ENCODE assay signal across 1 cellular context in genomic region chr15:90054618-90055097, GRCh38.
TF ChIP-seq lines count a peak whose summit lies in the region.

No MANE protein-coding gene starts in this region.

TF ChIP-seq in HepG2, 621 proteins besides CTCF, POLR2A, EP300 and RAD21 (continued from another document and continues in another):
- TF ChIP-seq NFAT5 (CRISPR knock-in tag; IDR thresholded peaks at IDR 0.05): no peak
- TF ChIP-seq ZNF652 (CRISPR knock-in tag; IDR thresholded peaks at IDR 0.05; ENCODE audit: borderline replicate concordance, low read depth): no peak
- TF ChIP-seq ZNF20 (CRISPR knock-in tag; IDR thresholded peaks at IDR 0.05): no peak
- no peak for TF ChIP-seq ISX (CRISPR knock-in tag; conservative IDR thresholded peaks at IDR 0.05)
- no peak for TF ChIP-seq TEAD3 (CRISPR knock-in tag; optimal IDR thresholded peaks at IDR 0.05; ENCODE audit: borderline replicate concordance)
- no peak for TF ChIP-seq MLLT10 (CRISPR knock-in tag; IDR thresholded peaks at IDR 0.05)
- TF ChIP-seq GPN1 (CRISPR knock-in tag; IDR thresholded peaks at IDR 0.05; ENCODE audit: borderline replicate concordance): no peak
- TF ChIP-seq FOXJ3 (CRISPR knock-in tag; IDR thresholded peaks at IDR 0.05; ENCODE audit: borderline replicate concordance): peak; percentile 62; the same call in 1 of the 2 replicates
- TF ChIP-seq ZNF160 (CRISPR knock-in tag; IDR thresholded peaks at IDR 0.05): no peak
- no peak for TF ChIP-seq MBNL3 (CRISPR knock-in tag; conservative IDR thresholded peaks at IDR 0.05)
- no peak; the same call in 1 of the 2 replicates for TF ChIP-seq CHD4 (IDR thresholded peaks at IDR 0.05; ENCODE audit: borderline replicate concordance, low read length)
- no peak for TF ChIP-seq JARID2 (CRISPR knock-in tag; IDR thresholded peaks at IDR 0.05; ENCODE audit: insufficient replicate concordance)
- TF ChIP-seq ZEB1 (IDR thresholded peaks at IDR 0.05; ENCODE audit: insufficient replicate concordance, low read depth): no peak
- no peak for TF ChIP-seq WIZ (CRISPR knock-in tag; IDR thresholded peaks at IDR 0.05)
- TF ChIP-seq HMGXB4 (CRISPR knock-in tag; IDR thresholded peaks at IDR 0.05; ENCODE audit: borderline replicate concordance in 1 of 2, low read depth in 1 of 2): peak in 1 of 2 experiments; percentile 34; a peak in 1 of 4 replicates
- no peak for TF ChIP-seq ZSCAN30 (CRISPR knock-in tag; IDR thresholded peaks at IDR 0.05)
- peak; percentile 26; the same call in 1 of the 2 replicates for TF ChIP-seq UBTF (CRISPR knock-in tag; IDR thresholded peaks at IDR 0.05)
- TF ChIP-seq ZNF674 (CRISPR knock-in tag; IDR thresholded peaks at IDR 0.05; ENCODE audit: low read depth): no peak
- TF ChIP-seq ARID3A (IDR thresholded peaks at IDR 0.05; ENCODE audit: low read depth, low read length): 0 out of 2 replicates have a peak, but pooled peaks have one; percentile 32
- no peak for TF ChIP-seq SMYD3 (CRISPR knock-in tag; IDR thresholded peaks at IDR 0.05)
- TF ChIP-seq ZNF138 (CRISPR knock-in tag; IDR thresholded peaks at IDR 0.05; ENCODE audit: low read depth): no peak
- TF ChIP-seq RARG (CRISPR knock-in tag; IDR thresholded peaks at IDR 0.05; ENCODE audit: low read depth): no peak
- TF ChIP-seq BRF2 (CRISPR knock-in tag; IDR thresholded peaks at IDR 0.05): no peak
- TF ChIP-seq TFAP4 (IDR thresholded peaks at IDR 0.05; ENCODE audit: borderline replicate concordance, low read depth): no peak
- no peak for TF ChIP-seq MLXIP (CRISPR knock-in tag; IDR thresholded peaks at IDR 0.05; ENCODE audit: borderline replicate concordance)
- no peak for TF ChIP-seq ZNF251 (CRISPR knock-in tag; IDR thresholded peaks at IDR 0.05)
- TF ChIP-seq ZMYM3 (CRISPR knock-in tag; IDR thresholded peaks at IDR 0.05): 0 out of 2 replicates have a peak, but pooled peaks have one; percentile 49
- TF ChIP-seq REXO4 (CRISPR knock-in tag; IDR thresholded peaks at IDR 0.05; ENCODE audit: borderline replicate concordance): no peak
- TF ChIP-seq ZSCAN29 (CRISPR knock-in tag; conservative IDR thresholded peaks at IDR 0.05): no peak
- no peak for TF ChIP-seq NR3C1 (CRISPR knock-in tag; IDR thresholded peaks at IDR 0.05)
- TF ChIP-seq NONO (IDR thresholded peaks at IDR 0.05): no peak
- no peak; the same call in 1 of the 2 replicates for TF ChIP-seq NONO (CRISPR knock-in tag; conservative IDR thresholded peaks at IDR 0.05)
- TF ChIP-seq TBP (CRISPR knock-in tag; IDR thresholded peaks at IDR 0.05): no peak
- TF ChIP-seq ZXDC (CRISPR knock-in tag; IDR thresholded peaks at IDR 0.05): no peak
- TF ChIP-seq MXD4 (CRISPR knock-in tag; IDR thresholded peaks at IDR 0.05): no peak
- no peak for TF ChIP-seq EHMT2 (IDR thresholded peaks at IDR 0.05; ENCODE audit: borderline replicate concordance, low read depth, low read length)
- no peak for TF ChIP-seq EZH2 (conservative IDR thresholded peaks at IDR 0.05; ENCODE audit: low read depth, low read length)
- TF ChIP-seq ZBTB10 (CRISPR knock-in tag; IDR thresholded peaks at IDR 0.05; ENCODE audit: borderline replicate concordance): 0 out of 2 replicates have a peak, but pooled peaks have one; percentile 48
